In genomic region chr3:190721330-190721729, GRCh38 we compare ENCODE assay signal across 13 cellular contexts.
DNase-seq lines count a peak whose midpoint lies in the region; ATAC-seq and TF ChIP-seq lines count a peak whose summit lies in the region.
"Had no signal": no experiment of that assay in that cellular context is flagged by ENCODE, and none has a peak within 500 bp of the region (broad histone marks: within the 10 kb centered on the region; RNA-seq: fewer than 3 reads in every experiment).

No MANE protein-coding gene starts in this region.

- no TSS peak for BruUV-seq in OCI-LY7 (replicated peaks; lab: Mats Ljungman, UMichigan)

- H4K20me1 ChIP-seq in OCI-LY7 (ENCODE audit: insufficient read depth, low read length), result no peaks in the 10 kb centered on the region

- DNase-seq in GM10248 (ENCODE audit: extremely low spot score) (peak; percentile 15), OCI-LY7 (ENCODE audit: low spot score) (peak; percentile 73), right cardiac atrium (no peak), SIG-M5 treated with dmso at 0.1 percent for 504 hours (lab: John Stamatoyannopoulos, UW; ENCODE audit: unreplicated experiment) (no peak), SW 1271 (lab: John Stamatoyannopoulos, UW) (no peak)
- DNase-seq in activated CD8-positive, alpha-beta memory T cell treated with anti-CD3 and anti-CD28 coated beads, Interleukin-2, amount 50 U/mL, for 48 hours, result no peak
- DNase-seq: C1 segment of cervical spinal cord; heart right ventricle; stimulated activated CD4-positive, alpha-beta T cell treated with anti-CD3 and anti-CD28 coated beads, Interleukin-4, amount 100 ng/mL, for 1 hour; uterus had no signal

- no peaks in the 10 kb centered on the region for H3K27me3 ChIP-seq in right cardiac atrium (ENCODE audit: control insufficient read depth, insufficient read depth)
- H3K27me3 ChIP-seq: cardiac muscle cell, heart right ventricle, uterus had no signal

- WGBS in right cardiac atrium, result 92% methylated on average over 5 of the region's 5 CpGs

- peak overlapping the region; percentile 11; the same call in 1 of the 2 replicates for H3K4me2 ChIP-seq in OCI-LY7 (ENCODE audit: low read length)

- CTCF ChIA-PET in GM10248 (lab: Yijun Ruan, JAX), result no interaction called here
- CTCF ChIA-PET in OCI-LY7 (lab: Charles Lee; ENCODE audit: unreplicated experiment), result interaction anchor here (1.6 kb wide), 1 partner anchor 22 kb away, joined by 6 read pairs; no protein-coding TSS in a partner anchor

- H3K27ac ChIP-seq in OCI-LY7 (ENCODE audit: low read depth, low read length, poor library complexity, severe bottlenecking) (peak overlapping the region; percentile 27), right cardiac atrium (ENCODE audit: low read length) (no peak overlapping the region)
- H3K27ac ChIP-seq: cardiac muscle cell, heart right ventricle, uterus had no signal

- ATAC-seq in GM19468 (IDR thresholded peaks at IDR 0.05; ENCODE audit: extremely low read depth, unreplicated experiment) (peak; percentile 82), HG03097 (IDR thresholded peaks at IDR 0.05; ENCODE audit: low FRiP score, unreplicated experiment) (peak; percentile 93), right cardiac atrium (no peak)
- ATAC-seq: heart right ventricle had no signal

- no peaks in the 10 kb centered on the region for H3K36me3 ChIP-seq in OCI-LY7 (ENCODE audit: insufficient read depth, low read length)
- H3K36me3 ChIP-seq: cardiac muscle cell, heart right ventricle, uterus had no signal

- TF ChIP-seq CTCF in GM10248 (IDR thresholded peaks at IDR 0.05; ENCODE audit: control extremely low read depth, extremely low read depth, low read depth, missing control alignments) (no peak), OCI-LY7 (conservative IDR thresholded peaks at IDR 0.05; ENCODE audit: low read length) (no peak)

- no peak overlapping the region for H2AFZ ChIP-seq in OCI-LY7 (ENCODE audit: low read length)

- intact Hi-C loops in OCI-LY7 (cut with micrococcal nuclease; ENCODE audit: unreplicated experiment) (no loop called here), right cardiac atrium (cut with DNase I) (no loop called here)

- H3K9me2 ChIP-seq in OCI-LY7 (ENCODE audit: insufficient read depth, low read length), result no peaks in the 10 kb centered on the region

- H3K4me3 ChIP-seq in OCI-LY7 (ENCODE audit: low read depth, low read length, poor library complexity, severe bottlenecking) (no peak overlapping the region), right cardiac atrium (ENCODE audit: low read length) (no peak overlapping the region)
- H3K4me3 ChIP-seq: cardiac muscle cell, heart right ventricle, uterus had no signal

- H3K9me3 ChIP-seq in OCI-LY7 (ENCODE audit: low read length) (no peaks in the 10 kb centered on the region), right cardiac atrium (ENCODE audit: control insufficient read depth, low read length) (no peaks in the 10 kb centered on the region)
- H3K9me3 ChIP-seq: heart right ventricle, uterus had no signal

- POLR2A ChIA-PET in GM10248 (lab: Yijun Ruan, JAX), result no interaction called here
- POLR2A ChIA-PET in OCI-LY7 (lab: Charles Lee), result interaction anchor here (0.8 to 1.4 kb wide), 4 partner anchors 8 to 16 kb away, joined by 3 to 5 read pairs (median 4); no protein-coding TSS in a partner anchor

- H3K4me1 ChIP-seq in OCI-LY7 (ENCODE audit: insufficient read depth, low read length, poor library complexity, severe bottlenecking) (peaks cover 16% of the 10 kb centered on the region), right cardiac atrium (ENCODE audit: control insufficient read depth, insufficient read depth, low read length) (no peaks in the 10 kb centered on the region)
- H3K4me1 ChIP-seq: heart right ventricle, uterus had no signal

- no peaks in the 10 kb centered on the region for H3K79me2 ChIP-seq in OCI-LY7 (ENCODE audit: insufficient read depth, low read depth, low read length)

Comparison
In these comparisons a context has a peak if more than half of its experiments do, and no peak if none do; other contexts are left out.
1. DNase-seq: peak in GM10248 (single experiment) and OCI-LY7 (single experiment); none in right cardiac atrium (0 of 3), activated CD8-positive, alpha-beta memory T cell treated with anti-CD3 and anti-CD28 coated beads, Interleukin-2, amount 50 U/mL, for 48 hours (single experiment), SIG-M5 treated with dmso at 0.1 percent for 504 hours (single experiment) and SW 1271 (0 of 2).
2. ATAC-seq: peak in GM19468 (single experiment) and HG03097 (single experiment); none in right cardiac atrium (0 of 2).